20 cellular contexts compared by ENCODE assay signal in genomic region chr11:118657238-118657637, GRCh38. TPM values are rescaled to one million over a fixed set of nuclear protein-coding genes. Genes with fewer than 3 reads are reported as not detected.
DNase-seq lines count a peak whose midpoint lies in the region; ATAC-seq, FAIRE-seq and TF ChIP-seq lines count a peak whose summit lies in the region.
"Had no signal": no experiment of that assay in that cellular context is flagged by ENCODE, and none has a peak within 500 bp of the region (broad histone marks: within the 10 kb centered on the region; RNA-seq: fewer than 3 reads in every experiment).

No MANE protein-coding gene starts in this region.

- H3K4me3 Mint-ChIP-seq in stimulated activated memory B cell treated with anti-CD40 and anti-IgM and Interleukin-4, amounts not matched to agents 10 μg/mL and 1 μg/mL and 100 μg/mL, for 72 hours: no peak overlapping the region
- H3K4me3 Mint-ChIP-seq: CD4-positive, CD25-positive, alpha-beta regulatory T cell; immature natural killer cell had no signal

- H3K4me3 ChIP-seq in K562: no peak overlapping the region
- H3K4me3 ChIP-seq: tibial artery had no signal

- H3K9me1 ChIP-seq in K562 (ENCODE audit: control insufficient read depth, insufficient read depth, low read length): peaks cover 9% of the 10 kb centered on the region

- H3K27me3 ChIP-seq in K562 (ENCODE audit: control insufficient read depth in 2 of 2, insufficient read depth in 2 of 2, low read length in 2 of 2): no peaks in the 10 kb centered on the region

- no peak overlapping the region for H3K9ac ChIP-seq in K562 (ENCODE audit: insufficient read depth in 1 of 2, low read depth in 2 of 2, low read length in 2 of 2)

- no peaks in the 10 kb centered on the region for H3K9me3 ChIP-seq in K562 (replicated peaks; ENCODE audit: control insufficient read depth, insufficient read depth, low read depth, low read length)
- H3K9me3 ChIP-seq: tibial artery had no signal

- FAIRE-seq in K562 (lab: Jason Lieb, UNC): no peak
- FAIRE-seq: G401.6 had no signal

- H4K20me1 ChIP-seq in K562 (replicated peaks; ENCODE audit: control insufficient read depth, insufficient read depth, low read length): no peaks in the 10 kb centered on the region

- POLR2A ChIA-PET in K562 (lab: Yijun Ruan, JAX): interaction anchor here (1.0 to 1.6 kb wide), 4 partner anchors 10 to 272 kb away, joined by 3 to 4 read pairs (median 4); no protein-coding TSS in a partner anchor

- in situ Hi-C loops in K562 (cut with MboI): no loop called here

- no peak overlapping the region for H3K27ac ChIP-seq in K562 (ENCODE audit: extremely low read depth, low read depth, low read length)
- H3K27ac ChIP-seq: tibial artery had no signal

- peaks cover 0 to 30% of the 10 kb centered on the region in 2 experiments; a peak in 2 of 5 replicates for H3K4me1 ChIP-seq in K562 (replicated peaks in 1 of 2; ENCODE audit: control insufficient read depth in 2 of 2, insufficient read depth in 2 of 2, low read length in 2 of 2)

- intact Hi-C loops in K562 (cut with micrococcal nuclease): loop anchor here (10.0 kb wide), 1 partner anchor 298 kb away; the partner anchor contains the start of gene UPK2

- no peak for TF ChIP-seq POLR2A in K562 (conservative IDR thresholded peaks at IDR 0.05)

- DNase-seq in NCI-H1417 (lab: John Stamatoyannopoulos, UW) (peak; percentile 10 to 84 (median 48)), NCI-H1417 treated with DMSO at 0.1 percent for 48 hours (lab: John Stamatoyannopoulos, UW) (no peak), NCI-H1105 (lab: John Stamatoyannopoulos, UW) (peak; percentile 61), K562 (ENCODE audit: extremely low read depth in 1 of 4, low spot score in 3 of 4) (peak; percentile 32 to 54 (median 44)), NCI-H1048 (lab: John Stamatoyannopoulos, UW) (no peak)
- DNase-seq in activated CD4-positive, alpha-beta T cell treated with anti-CD3 and anti-CD28 coated beads, Interleukin-2, amount 50 U/mL, for 4 hours: no peak
- DNase-seq: ACHN; activated gamma-delta T cell; CD4-positive, CD25-positive, alpha-beta regulatory T cell; cortex of kidney; H7; immature natural killer cell; NCI-H1694; NCI-H524 treated with DMSO at 0.1 percent for 48 hours; stimulated activated CD4-positive, alpha-beta T cell treated with anti-CD3 and anti-CD28 coated beads, Interleukin-4, amount 100 ng/mL, for 24 hours had no signal

- ATAC-seq in K562 (no peak), GM18498 (IDR thresholded peaks at IDR 0.05; ENCODE audit: unreplicated experiment) (no peak)
- ATAC-seq in stimulated activated memory B cell treated with anti-CD40 and anti-IgM and Interleukin-4, amounts not matched to agents 10 μg/mL and 1 μg/mL and 100 μg/mL, for 72 hours: no peak

- no TSS peak for BruUV-seq in K562 (replicated peaks; lab: Mats Ljungman, UMichigan)

- H2AFZ ChIP-seq in K562 (ENCODE audit: low read depth, low read length): no peak overlapping the region

- H3K36me3 ChIP-seq in K562 (ENCODE audit: control insufficient read depth, insufficient read depth, low read length): peaks cover 5% of the 10 kb centered on the region; the same call in 2 of the 3 replicates

- peaks cover 7% of the 10 kb centered on the region for H3K4me1 Mint-ChIP-seq in stimulated activated memory B cell treated with anti-CD40 and anti-IgM and Interleukin-4, amounts not matched to agents 10 μg/mL and 1 μg/mL and 100 μg/mL, for 72 hours

- TF ChIP-seq CTCF in K562 (IDR thresholded peaks at IDR 0.05 in 2 of 3, conservative IDR thresholded peaks at IDR 0.05 in 1 of 3; ENCODE audit: insufficient read depth in 2 of 3, low read depth in 1 of 3, low read length in 3 of 3): no peak

- no peaks in the 10 kb centered on the region for H3K79me2 ChIP-seq in K562 (ENCODE audit: control insufficient read depth, insufficient read depth, low read length)

- no peak overlapping the region for H3K4me2 ChIP-seq in K562 (ENCODE audit: insufficient read depth, low read length)

- no peak for TF ChIP-seq EP300 in K562 (IDR thresholded peaks at IDR 0.05; ENCODE audit: low read length)

- 85% methylated on average over 2 of the region's 2 CpGs for WGBS in K562 (ENCODE audit: insufficient coverage, low coverage, missing lambda C conversion rate)

- no peaks in the 10 kb centered on the region for H3K9me3 Mint-ChIP-seq in stimulated activated memory B cell treated with anti-CD40 and anti-IgM and Interleukin-4, amounts not matched to agents 10 μg/mL and 1 μg/mL and 100 μg/mL, for 72 hours
- H3K9me3 Mint-ChIP-seq: CD4-positive, CD25-positive, alpha-beta regulatory T cell; immature natural killer cell had no signal

- no peaks in the 10 kb centered on the region for H3K36me3 Mint-ChIP-seq in stimulated activated memory B cell treated with anti-CD40 and anti-IgM and Interleukin-4, amounts not matched to agents 10 μg/mL and 1 μg/mL and 100 μg/mL, for 72 hours
- H3K36me3 Mint-ChIP-seq: CD4-positive, CD25-positive, alpha-beta regulatory T cell; immature natural killer cell had no signal

- peaks cover 8% of the 10 kb centered on the region for H3K27me3 Mint-ChIP-seq in stimulated activated memory B cell treated with anti-CD40 and anti-IgM and Interleukin-4, amounts not matched to agents 10 μg/mL and 1 μg/mL and 100 μg/mL, for 72 hours

- TF ChIP-seq RAD21 in K562 (CRISPR knock-in tag; conservative IDR thresholded peaks at IDR 0.05 in 1 of 2, IDR thresholded peaks at IDR 0.05 in 1 of 2): no peak

- CTCF ChIA-PET in K562 (lab: Yijun Ruan, JAX; ENCODE audit: low intra/inter-chr PET ratio): interaction anchor here (4.4 kb wide), 1 partner anchor 62 kb away, joined by 40 read pairs; no protein-coding TSS in a partner anchor

- H3K27ac Mint-ChIP-seq in stimulated activated memory B cell treated with anti-CD40 and anti-IgM and Interleukin-4, amounts not matched to agents 10 μg/mL and 1 μg/mL and 100 μg/mL, for 72 hours: peak overlapping the region; percentile 18

TF ChIP-seq in K562, 482 proteins besides CTCF, POLR2A, EP300 and RAD21 (continues in another document):
- TF ChIP-seq ZNF143 (CRISPR knock-in tag; IDR thresholded peaks at IDR 0.05) (no peak), ZNF253 (CRISPR knock-in tag; conservative IDR thresholded peaks at IDR 0.05) (no peak), BMI1 (IDR thresholded peaks at IDR 0.05; ENCODE audit: low read length) (peak; percentile 69; the same call in 1 of the 2 replicates), ZNF511 (CRISPR knock-in tag; IDR thresholded peaks at IDR 0.05) (no peak), ZBTB12 (CRISPR knock-in tag; IDR thresholded peaks at IDR 0.05) (no peak), ELF4 (CRISPR knock-in tag; IDR thresholded peaks at IDR 0.05) (no peak), RFX1 (IDR thresholded peaks at IDR 0.05) (peak; percentile 96)

RNA-seq across cellular contexts. Expression of gene TREH, which starts 22.2 kb away (rescaled TPM):
- not detected in 2 replicates for total RNA-seq in K562 (2011; cell fraction: chromatin; rRNA removed; ENCODE audit: low replicate concordance)
- not detected in 2 replicates for total RNA-seq in K562 (2011; cell fraction: nucleolus; rRNA removed)
- not detected in 2 replicates for total RNA-seq in K562 (2011; cell fraction: nucleoplasm; rRNA removed)
- total RNA-seq in K562 (2014; rRNA removed) (not detected in 2 replicates), K562 (2014; rRNA removed; fragmentation: Illumina TruSeq; extraction: Trizol) (not detected in 2 replicates), K562 (2015; rRNA removed; fragmentation: Illumina TruSeq; extraction: Trizol) (not detected in 2 replicates), K562 (2021) (not detected in 2 replicates)
- polyA plus RNA-seq in K562 (2011; rRNA removed) (not detected in 2 replicates), K562 (2014; fragmentation: Illumina TruSeq; extraction: Trizol) (not detected in 2 replicates), K562 (2014; fragmentation: Nextera tagmentation; extraction: Ambion mirVana) (under 1 TPM; 0.11 to 0.20 TPM), K562 (2014; rRNA removed) (0.09 TPM in 1 of 2 replicates, not detected in the other)
- polyA plus RNA-seq in K562 (2011; cell fraction: cytosol; rRNA removed): not detected in 2 replicates
- polyA plus RNA-seq in K562 (2011; cell fraction: nucleus; rRNA removed): not detected in 2 replicates
- polyA plus RNA-seq in K562 (2012): 0.11 TPM in 1 of 2 replicates, not detected in the other
- polyA minus RNA-seq in K562 (2011; rRNA and poly(A)+ RNA removed): not detected in 2 replicates
- not detected in 2 replicates for polyA minus RNA-seq in K562 (2011; cell fraction: cytosol; rRNA and poly(A)+ RNA removed)
- polyA minus RNA-seq in K562 (2011; cell fraction: nucleus; rRNA and poly(A)+ RNA removed): not detected in 2 replicates
- total RNA-seq: CD4-positive, CD25-positive, alpha-beta regulatory T cell; H7; lung microvascular endothelial cell had no signal
- polyA plus RNA-seq: CD4-positive, CD25-positive, alpha-beta regulatory T cell; immature natural killer cell had no signal

RNA-seq across cellular contexts. Expression of gene PHLDB1, which starts 49.8 kb away (rescaled TPM):
- 88.0 and 200 TPM in 2 replicates for total RNA-seq in K562 (2011; cell fraction: chromatin; rRNA removed; ENCODE audit: low replicate concordance)
- total RNA-seq in K562 (2011; cell fraction: nucleolus; rRNA removed): 71.3 and 79.0 TPM in 2 replicates
- 93.1 and 134 TPM in 2 replicates for total RNA-seq in K562 (2011; cell fraction: nucleoplasm; rRNA removed)
- 17.8 and 21.2 TPM in 2 replicates for total RNA-seq in K562 (2014; rRNA removed)
- total RNA-seq in K562 (2014; rRNA removed; fragmentation: Illumina TruSeq; extraction: Trizol): 7.7 and 8.5 TPM in 2 replicates
- 12.0 and 12.3 TPM in 2 replicates for total RNA-seq in K562 (2015; rRNA removed; fragmentation: Illumina TruSeq; extraction: Trizol)
- 27.0 and 28.7 TPM in 2 replicates for total RNA-seq in K562 (2021)
- polyA plus RNA-seq in K562 (2011; rRNA removed): 17.0 and 21.7 TPM in 2 replicates
- polyA plus RNA-seq in K562 (2011; cell fraction: cytosol; rRNA removed): 16.1 and 27.1 TPM in 2 replicates
- polyA plus RNA-seq in K562 (2011; cell fraction: nucleus; rRNA removed): 62.2 and 110 TPM in 2 replicates
- polyA plus RNA-seq in K562 (2012): 15.6 and 17.0 TPM in 2 replicates
- polyA plus RNA-seq in K562 (2014; fragmentation: Illumina TruSeq; extraction: Trizol): 14.2 and 16.2 TPM in 2 replicates
- 1 to 10 TPM; 2.0 to 3.1 TPM for polyA plus RNA-seq in K562 (2014; fragmentation: Nextera tagmentation; extraction: Ambion mirVana)
- polyA plus RNA-seq in K562 (2014; rRNA removed): 17.1 and 18.9 TPM in 2 replicates
- 24.4 and 29.0 TPM in 2 replicates for polyA minus RNA-seq in K562 (2011; rRNA and poly(A)+ RNA removed)
- polyA minus RNA-seq in K562 (2011; cell fraction: cytosol; rRNA and poly(A)+ RNA removed): 20.1 and 22.6 TPM in 2 replicates
- polyA minus RNA-seq in K562 (2011; cell fraction: nucleus; rRNA and poly(A)+ RNA removed): 34.6 and 34.9 TPM in 2 replicates

Comparison
In these comparisons a context has a peak if more than half of its experiments do, and no peak if none do; other contexts are left out.
1. DNase-seq: peak in NCI-H1417 (3 of 3), NCI-H1105 (single experiment) and K562 (4 of 4); none in NCI-H1417 treated with DMSO at 0.1 percent for 48 hours (single experiment), activated CD4-positive, alpha-beta T cell treated with anti-CD3 and anti-CD28 coated beads, Interleukin-2, amount 50 U/mL, for 4 hours (0 of 2) and NCI-H1048 (single experiment).